Comparison of ENCODE assay signal across 9 cellular contexts in the genomic region with DNA sequence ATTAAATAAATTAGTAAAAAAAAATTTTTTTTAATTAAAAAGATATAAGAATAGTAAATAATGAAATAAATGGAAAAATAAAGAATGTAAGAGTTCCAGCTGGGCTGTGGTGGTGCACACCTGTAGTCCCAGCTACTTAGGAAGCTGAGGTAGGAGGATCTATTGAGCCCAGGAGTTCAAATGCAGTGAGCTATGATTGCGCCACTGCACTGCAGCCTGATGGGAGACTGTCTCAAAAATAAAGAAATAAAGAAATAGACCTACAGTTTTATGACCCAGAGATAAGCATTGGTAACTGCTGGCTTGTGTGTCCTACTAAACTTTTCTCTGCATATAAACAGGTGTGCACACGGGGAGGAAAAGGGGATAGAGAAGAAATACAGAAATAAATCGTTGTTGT. TPM values are rescaled to one million over a fixed set of nuclear protein-coding genes. Genes with fewer than 3 reads are reported as not detected.
DNase-seq lines count a peak whose midpoint lies in the region; ATAC-seq and TF ChIP-seq lines count a peak whose summit lies in the region.
"Had no signal": no experiment of that assay in that cellular context is flagged by ENCODE, and none has a peak within 500 bp of the region (broad histone marks: within the 10 kb centered on the region; RNA-seq: fewer than 3 reads in every experiment).

No MANE protein-coding gene starts in this region.

- H3K4me3 ChIP-seq in WERI-Rb-1 (ENCODE audit: low read depth, low read length) = peak overlapping the region; percentile 5
- no peak overlapping the region for H3K4me3 ChIP-seq in hepatocyte

- H3K4me1 ChIP-seq in hepatocyte (ENCODE audit: insufficient read depth) = peaks cover 3% of the 10 kb centered on the region

- no peaks in the 10 kb centered on the region for H3K27me3 ChIP-seq in WERI-Rb-1 (ENCODE audit: insufficient read depth, low read depth, severe bottlenecking)
- no peaks in the 10 kb centered on the region for H3K27me3 ChIP-seq in hepatocyte

- H3K4me3 Mint-ChIP-seq in T-helper 1 cell treated with Interleukin-12 subunit alpha and Interleukin-12 subunit beta and Interleukin-4 antibody, amounts not matched to agents 30 μg/mL and 1 μg/mL, for 36 hours = peak overlapping the region; percentile 76
- H3K4me3 Mint-ChIP-seq in stimulated activated naive B cell treated with anti-CD40 and anti-IgM and Interleukin-4, amounts not matched to agents 10 μg/mL and 1 μg/mL and 100 μg/mL, for 72 hours = peak overlapping the region; percentile 81 to 82

- no peak overlapping the region for H3K27ac ChIP-seq in WERI-Rb-1
- H3K27ac ChIP-seq in hepatocyte = peak overlapping the region; percentile 39

- ATAC-seq in stimulated activated naive B cell treated with anti-CD40 and anti-IgM and Interleukin-4, amounts not matched to agents 10 μg/mL and 1 μg/mL and 100 μg/mL, for 72 hours (replicated peaks) = no peak

- peak overlapping the region; percentile 73 for H2AFZ ChIP-seq in hepatocyte

- H3K9me3 Mint-ChIP-seq in T-helper 1 cell treated with Interleukin-12 subunit alpha and Interleukin-12 subunit beta and Interleukin-4 antibody, amounts not matched to agents 30 μg/mL and 1 μg/mL, for 36 hours = no peaks in the 10 kb centered on the region
- H3K9me3 Mint-ChIP-seq in stimulated activated naive B cell treated with anti-CD40 and anti-IgM and Interleukin-4, amounts not matched to agents 10 μg/mL and 1 μg/mL and 100 μg/mL, for 72 hours = peaks cover 3 to 8% of the 10 kb centered on the region in 2 donors

- WGBS in hepatocyte (ENCODE audit: low lambda C conversion rate, missing lambda C conversion rate) = 75% methylated on average over 3 of the region's 3 CpGs

- H3K36me3 ChIP-seq in WERI-Rb-1 = no peaks in the 10 kb centered on the region
- H3K36me3 ChIP-seq in hepatocyte (replicated peaks; ENCODE audit: insufficient read depth, low read depth) = no peaks in the 10 kb centered on the region

- no peaks in the 10 kb centered on the region for H3K9me3 ChIP-seq in WERI-Rb-1 (ENCODE audit: severe bottlenecking)
- no peaks in the 10 kb centered on the region for H3K9me3 ChIP-seq in hepatocyte (ENCODE audit: low read depth)

- no peaks in the 10 kb centered on the region for H3K36me3 Mint-ChIP-seq in T-helper 1 cell treated with Interleukin-12 subunit alpha and Interleukin-12 subunit beta and Interleukin-4 antibody, amounts not matched to agents 30 μg/mL and 1 μg/mL, for 36 hours (ENCODE audit: low read depth)
- peaks cover 0 to 5% of the 10 kb centered on the region in 2 donors for H3K36me3 Mint-ChIP-seq in stimulated activated naive B cell treated with anti-CD40 and anti-IgM and Interleukin-4, amounts not matched to agents 10 μg/mL and 1 μg/mL and 100 μg/mL, for 72 hours

- H4K20me1 ChIP-seq in hepatocyte (ENCODE audit: insufficient read depth, poor library complexity, severe bottlenecking) = no peaks in the 10 kb centered on the region

- no peaks in the 10 kb centered on the region for H3K79me2 ChIP-seq in hepatocyte

- DNase-seq in T-helper 1 cell = no peak
- DNase-seq in WERI-Rb-1 = no peak
- DNase-seq in hepatocyte (ENCODE audit: low spot score) = no peak
- no peak for DNase-seq in stimulated activated naive B cell treated with anti-CD40 and anti-IgM and Interleukin-4, amounts not matched to agents 10 μg/mL and 1 μg/mL and 100 μg/mL, for 72 hours
- DNase-seq in Ammon's horn (ENCODE audit: low spot score) = no peak
- DNase-seq in GM13977 (ENCODE audit: low spot score) = no peak
- no peak for DNase-seq in AG08395 (ENCODE audit: low spot score)

- H3K9me2 ChIP-seq in hepatocyte (replicated peaks; ENCODE audit: insufficient read depth) = no peaks in the 10 kb centered on the region

- peak overlapping the region; percentile 82 for H3K4me2 ChIP-seq in hepatocyte

- peaks cover 33% of the 10 kb centered on the region for H3K4me1 Mint-ChIP-seq in T-helper 1 cell treated with Interleukin-12 subunit alpha and Interleukin-12 subunit beta and Interleukin-4 antibody, amounts not matched to agents 30 μg/mL and 1 μg/mL, for 36 hours (ENCODE audit: low read depth)
- H3K4me1 Mint-ChIP-seq in stimulated activated naive B cell treated with anti-CD40 and anti-IgM and Interleukin-4, amounts not matched to agents 10 μg/mL and 1 μg/mL and 100 μg/mL, for 72 hours = peaks cover 14 to 30% of the 10 kb centered on the region in 2 donors

- TF ChIP-seq CTCF in WERI-Rb-1 (IDR thresholded peaks at IDR 0.05; ENCODE audit: low read depth, low read length) (no peak), hepatocyte (IDR thresholded peaks at IDR 0.05; ENCODE audit: poor library complexity) (no peak), GM13977 (IDR thresholded peaks at IDR 0.05; ENCODE audit: extremely low read depth, insufficient read depth, missing control alignments) (no peak)

- no peaks in the 10 kb centered on the region for H3K27me3 Mint-ChIP-seq in T-helper 1 cell treated with Interleukin-12 subunit alpha and Interleukin-12 subunit beta and Interleukin-4 antibody, amounts not matched to agents 30 μg/mL and 1 μg/mL, for 36 hours (ENCODE audit: low read depth)
- peaks cover 6 to 10% of the 10 kb centered on the region in 2 donors for H3K27me3 Mint-ChIP-seq in stimulated activated naive B cell treated with anti-CD40 and anti-IgM and Interleukin-4, amounts not matched to agents 10 μg/mL and 1 μg/mL and 100 μg/mL, for 72 hours

- in situ Hi-C loops in GM13977 (cut with MboI; ENCODE audit: low pct_unique_long_range_greater_than_20kb, low sequenced_read_pairs, unreplicated experiment) = loop anchor here (25.0 kb wide), 1 partner anchor 460 kb away; no protein-coding TSS in a partner anchor

- peak overlapping the region; percentile 96 for H3K27ac Mint-ChIP-seq in T-helper 1 cell treated with Interleukin-12 subunit alpha and Interleukin-12 subunit beta and Interleukin-4 antibody, amounts not matched to agents 30 μg/mL and 1 μg/mL, for 36 hours
- no peak overlapping the region for H3K27ac Mint-ChIP-seq in stimulated activated naive B cell treated with anti-CD40 and anti-IgM and Interleukin-4, amounts not matched to agents 10 μg/mL and 1 μg/mL and 100 μg/mL, for 72 hours

RNA-seq across cellular contexts. Expression of gene PDP2, which starts 7.8 kb away (rescaled TPM):
- 9.7 and 17.7 TPM in 2 replicates for total RNA-seq in hepatocyte
- 3.5 and 5.2 TPM in 2 replicates for polyA plus RNA-seq in hepatocyte

RNA-seq across cellular contexts. Expression of gene CA7, which starts 28.3 kb away (rescaled TPM):
- 2.5 and 3.3 TPM in 2 replicates for total RNA-seq in hepatocyte
- 0.25 and 3.3 TPM in 2 replicates for polyA plus RNA-seq in hepatocyte
- total RNA-seq: esophagus mucosa had no signal

RNA-seq across cellular contexts. Expression of gene NAE1, which starts 41.7 kb away (rescaled TPM):
- total RNA-seq in hepatocyte = 68.5 and 72.6 TPM in 2 replicates
- polyA plus RNA-seq in hepatocyte = 58.7 and 60.3 TPM in 2 replicates

RNA-seq across cellular contexts. Expression of gene CDH16, which starts 46.2 kb away (rescaled TPM):
- 2.9 and 3.2 TPM in 2 replicates for total RNA-seq in hepatocyte
- polyA plus RNA-seq in hepatocyte = 2.2 and 4.4 TPM in 2 replicates

RNA-seq across cellular contexts. Expression of gene RRAD, which starts 52.8 kb away (rescaled TPM):
- 8.2 and 8.8 TPM in 2 replicates for total RNA-seq in hepatocyte
- 16.3 and 27.6 TPM in 2 replicates for polyA plus RNA-seq in hepatocyte
